9 cellular contexts compared by ENCODE assay signal in genomic region chr11:128715691-128716153, GRCh38. TPM values are rescaled to one million over a fixed set of nuclear protein-coding genes. Genes with fewer than 3 reads are reported as not detected.
A peak's percentile ranks its signal among the peaks of the same experiment; 100 is the strongest.
DNase-seq lines count a peak whose midpoint lies in the region; ATAC-seq and TF ChIP-seq lines count a peak whose summit lies in the region.
"Had no signal": no experiment of that assay in that cellular context is flagged by ENCODE, and none has a peak within 500 bp of the region (broad histone marks: within the 10 kb centered on the region; RNA-seq: fewer than 3 reads in every experiment).

No MANE protein-coding gene starts in this region.

- ATAC-seq in natural killer cell treated with Interleukin-12 subunit alpha and Interleukin-12 subunit beta and Interleukin-15 and Interleukin-18, amount 100 ng/mL, for 72 hours: no peak
- no peak for ATAC-seq in GM19035 (IDR thresholded peaks at IDR 0.05; ENCODE audit: unreplicated experiment)
- ATAC-seq in GM18520 (IDR thresholded peaks at IDR 0.05; ENCODE audit: unreplicated experiment): no peak

- no peak for DNase-seq in MM.1S
- DNase-seq in coronary artery (ENCODE audit: low spot score): no peak
- DNase-seq in natural killer cell treated with Interleukin-12 subunit alpha and Interleukin-12 subunit beta and Interleukin-15 and Interleukin-18, amount 100 ng/mL, for 72 hours (ENCODE audit: low spot score): no peak
- no peak for DNase-seq in GM13976 (ENCODE audit: low spot score)
- no peak for DNase-seq in AG08396 (ENCODE audit: low spot score)
- DNase-seq: NCI-H1048 had no signal

- H3K36me3 ChIP-seq in BLaER1 treated with 17β-estradiol and CSF1 and Interleukin-3, amounts not matched to agents 10 nM and 100 nM: peaks cover 0 to 95% (median 82%) of the 10 kb centered on the region in 11 experiments; a peak in 20 of 22 replicates
- no peaks in the 10 kb centered on the region; the same call in 1 of the 2 replicates for H3K36me3 ChIP-seq in MM.1S (replicated peaks; ENCODE audit: insufficient read depth, low read length)

- H3K27me3 ChIP-seq in BLaER1 treated with 17β-estradiol and CSF1 and Interleukin-3, amounts not matched to agents 10 nM and 100 nM: no peaks in the 10 kb centered on the region
- H3K27me3 ChIP-seq in MM.1S (replicated peaks; ENCODE audit: insufficient read depth, low read length): no peaks in the 10 kb centered on the region

- H3K4me1 ChIP-seq in BLaER1 treated with 17β-estradiol and CSF1 and Interleukin-3, amounts not matched to agents 10 nM and 100 nM: peaks cover 97 to 100% (median 100%) of the 10 kb centered on the region in 10 experiments
- peaks cover 68% of the 10 kb centered on the region for H3K4me1 ChIP-seq in MM.1S (ENCODE audit: low read length)

- H3K79me2 ChIP-seq in MM.1S (ENCODE audit: low read length): peaks cover 100% of the 10 kb centered on the region

- H3K4me3 Mint-ChIP-seq in natural killer cell treated with Interleukin-12 subunit alpha and Interleukin-12 subunit beta and Interleukin-15 and Interleukin-18, amount 100 ng/mL, for 72 hours: peak overlapping the region; percentile 94

- in situ Hi-C loops in GM13976 (cut with MboI; ENCODE audit: low sequenced_read_pairs, unreplicated experiment): no loop called here

- H3K36me3 Mint-ChIP-seq in natural killer cell treated with Interleukin-12 subunit alpha and Interleukin-12 subunit beta and Interleukin-15 and Interleukin-18, amount 100 ng/mL, for 72 hours: peaks cover 8% of the 10 kb centered on the region

- TF ChIP-seq CTCF in MM.1S (IDR thresholded peaks at IDR 0.05; ENCODE audit: low read length): no peak
- TF ChIP-seq CTCF in coronary artery (IDR thresholded peaks at IDR 0.05): no peak
- no peak for TF ChIP-seq CTCF in GM13976 (IDR thresholded peaks at IDR 0.05; ENCODE audit: borderline replicate concordance, control extremely low read depth, extremely low read depth, insufficient read depth, missing control alignments)

- H3K9me2 ChIP-seq in MM.1S (replicated peaks; ENCODE audit: insufficient read depth, low read length): no peaks in the 10 kb centered on the region

- H3K9ac ChIP-seq in BLaER1 treated with 17β-estradiol and CSF1 and Interleukin-3, amounts not matched to agents 10 nM and 100 nM: peak overlapping the region; percentile 71 to 92 (median 79)
- H3K9ac ChIP-seq in MM.1S (ENCODE audit: low read length): peak overlapping the region; percentile 87; the same call in 1 of the 2 replicates

- H3K9me3 ChIP-seq in BLaER1 treated with 17β-estradiol and CSF1 and Interleukin-3, amounts not matched to agents 10 nM and 100 nM (replicated peaks in 1 of 11): peaks cover 0 to 12% (median 0%) of the 10 kb centered on the region in 11 experiments; a peak in 7 of 22 replicates
- no peaks in the 10 kb centered on the region for H3K9me3 ChIP-seq in MM.1S (replicated peaks; ENCODE audit: insufficient read depth, low read length)

- peak overlapping the region; percentile 87 to 98 (median 94) for H3K27ac ChIP-seq in BLaER1 treated with 17β-estradiol and CSF1 and Interleukin-3, amounts not matched to agents 10 nM and 100 nM
- H3K27ac ChIP-seq in MM.1S (ENCODE audit: low read length): peak overlapping the region; percentile 99
- H3K27ac ChIP-seq in coronary artery: peak overlapping the region in 1 of 2 donors; percentile 84

- peak overlapping the region; percentile 26 to 56 (median 49) for H3K4me3 ChIP-seq in BLaER1 treated with 17β-estradiol and CSF1 and Interleukin-3, amounts not matched to agents 10 nM and 100 nM
- H3K4me3 ChIP-seq in MM.1S (ENCODE audit: low read length) (peak overlapping the region; percentile 34), coronary artery (peak overlapping the region; percentile 45)

- peaks cover 78 to 95% of the 10 kb centered on the region in 2 donors for H3K4me1 Mint-ChIP-seq in natural killer cell treated with Interleukin-12 subunit alpha and Interleukin-12 subunit beta and Interleukin-15 and Interleukin-18, amount 100 ng/mL, for 72 hours (ENCODE audit: low read depth in 2 of 2)

- peak overlapping the region; percentile 89 to 100 (median 98) for H3K4me2 ChIP-seq in BLaER1 treated with 17β-estradiol and CSF1 and Interleukin-3, amounts not matched to agents 10 nM and 100 nM
- H3K4me2 ChIP-seq in MM.1S (ENCODE audit: low read depth, low read length): peak overlapping the region; percentile 93

- peak overlapping the region; percentile 99 for H3K27ac Mint-ChIP-seq in natural killer cell treated with Interleukin-12 subunit alpha and Interleukin-12 subunit beta and Interleukin-15 and Interleukin-18, amount 100 ng/mL, for 72 hours

- H2AFZ ChIP-seq in MM.1S (ENCODE audit: low read length): no peak overlapping the region

- H3K9me3 Mint-ChIP-seq in natural killer cell treated with Interleukin-12 subunit alpha and Interleukin-12 subunit beta and Interleukin-15 and Interleukin-18, amount 100 ng/mL, for 72 hours: peaks cover 6% of the 10 kb centered on the region

- peaks cover 67% of the 10 kb centered on the region for H3F3A ChIP-seq in MM.1S (ENCODE audit: insufficient read depth, low read length)

- no peaks in the 10 kb centered on the region for H3K27me3 Mint-ChIP-seq in natural killer cell treated with Interleukin-12 subunit alpha and Interleukin-12 subunit beta and Interleukin-15 and Interleukin-18, amount 100 ng/mL, for 72 hours

- peaks cover 55 to 100% (median 94%) of the 10 kb centered on the region in 11 experiments for H4K20me1 ChIP-seq in BLaER1 treated with 17β-estradiol and CSF1 and Interleukin-3, amounts not matched to agents 10 nM and 100 nM
- no peaks in the 10 kb centered on the region for H4K20me1 ChIP-seq in MM.1S (ENCODE audit: insufficient read depth, low read length)

RNA-seq across cellular contexts. Expression of gene FLI1, which starts 21.9 kb away (rescaled TPM):
- 10 to 100 TPM; 63.3 to 74.0 TPM for total RNA-seq in natural killer cell treated with Interleukin-12 subunit alpha and Interleukin-12 subunit beta and Interleukin-15 and Interleukin-18, amount 100 ng/mL, for 72 hours
